In genomic region chr17:37698132-37698615, GRCh38 we compare ENCODE assay signal across 15 cellular contexts. TPM values are rescaled to one million over a fixed set of nuclear protein-coding genes. Genes with fewer than 3 reads are reported as not detected.
DNase-seq lines count a peak whose midpoint lies in the region; ATAC-seq and TF ChIP-seq lines count a peak whose summit lies in the region.
"Had no signal": no experiment of that assay in that cellular context is flagged by ENCODE, and none has a peak within 500 bp of the region (broad histone marks: within the 10 kb centered on the region; RNA-seq: fewer than 3 reads in every experiment).

No MANE protein-coding gene starts in this region.

- peak overlapping the region; percentile 25 to 66 (median 50) for H3K27ac ChIP-seq in body of pancreas
- H3K27ac ChIP-seq: esophagus squamous epithelium had no signal

- H3K9me3 ChIP-seq in MG63 (no peaks in the 10 kb centered on the region), body of pancreas (no peaks in the 10 kb centered on the region)
- H3K9me3 ChIP-seq: esophagus squamous epithelium, mucosa of descending colon had no signal

- 39 to 42% methylated on average over 3 of the region's 3 CpGs for WGBS in body of pancreas, 2 donors

- no peaks in the 10 kb centered on the region for H3K36me3 Mint-ChIP-seq in activated T-cell treated with anti-CD3 and anti-CD28 coated beads, Interleukin-2, amount 50 U/mL, for 24 hours (ENCODE audit: low read depth)

- peaks cover 28% of the 10 kb centered on the region for H3K27me3 Mint-ChIP-seq in activated T-cell treated with anti-CD3 and anti-CD28 coated beads, Interleukin-2, amount 50 U/mL, for 24 hours

- no peak overlapping the region for H3K4me3 ChIP-seq in MG63
- H3K4me3 ChIP-seq in body of pancreas, result no peak overlapping the region
- no peak overlapping the region for H3K4me3 ChIP-seq in skeletal muscle cell (ENCODE audit: low read depth, low read length)
- H3K4me3 ChIP-seq: esophagus squamous epithelium, mucosa of descending colon had no signal

- peaks cover 28% of the 10 kb centered on the region for H3K4me1 Mint-ChIP-seq in activated T-cell treated with anti-CD3 and anti-CD28 coated beads, Interleukin-2, amount 50 U/mL, for 24 hours (ENCODE audit: low read depth)
- H3K4me1 Mint-ChIP-seq: central memory CD8-positive, alpha-beta T cell had no signal

- peak; percentile 3 for DNase-seq in activated T-cell treated with anti-CD3 and anti-CD28 coated beads for 48 hours (ENCODE audit: low read depth)
- no peak for DNase-seq in activated T-cell treated with anti-CD3 and anti-CD28 coated beads, Interleukin-2, amount 50 U/mL, for 24 hours
- peak; percentile 31 for DNase-seq in MG63
- DNase-seq in body of pancreas, result peak in 1 of 4 donors; percentile 35
- peak; percentile 16 for DNase-seq in skeletal muscle cell (ENCODE audit: low read depth)
- no peak for DNase-seq in globus pallidus (ENCODE audit: low spot score)
- DNase-seq in CD1c-positive myeloid dendritic cell (ENCODE audit: extremely low spot score), result no peak
- DNase-seq in NCI-H1417 treated with DMSO at 0.1 percent for 48 hours (lab: John Stamatoyannopoulos, UW), result no peak
- DNase-seq: DND-41; esophagus squamous epithelium; mucosa of descending colon; NCI-H345; stimulated activated CD4-positive, alpha-beta T cell treated with anti-CD3 and anti-CD28 coated beads, Interleukin-4, amount 100 ng/mL, for 1 hour; stimulated activated naive CD4-positive, alpha-beta T cell treated with Interleukin-2 at 50 U/mL for 16 hours had no signal

- H3K4me3 Mint-ChIP-seq in activated T-cell treated with anti-CD3 and anti-CD28 coated beads, Interleukin-2, amount 50 U/mL, for 24 hours, result no peak overlapping the region
- H3K4me3 Mint-ChIP-seq: central memory CD8-positive, alpha-beta T cell had no signal

- intact Hi-C loops in body of pancreas (cut with DNase I), result no loop called here

- TF ChIP-seq POLR2A in body of pancreas (IDR thresholded peaks at IDR 0.05), result no peak

- no peak overlapping the region for H3K27ac Mint-ChIP-seq in activated T-cell treated with anti-CD3 and anti-CD28 coated beads, Interleukin-2, amount 50 U/mL, for 24 hours

- H3K27me3 ChIP-seq in MG63 (no peaks in the 10 kb centered on the region), body of pancreas (no peaks in the 10 kb centered on the region)

- TF ChIP-seq CTCF in body of pancreas (IDR thresholded peaks at IDR 0.05), result no peak

- H3K9me3 Mint-ChIP-seq in activated T-cell treated with anti-CD3 and anti-CD28 coated beads, Interleukin-2, amount 50 U/mL, for 24 hours, result peaks cover 4% of the 10 kb centered on the region
- H3K9me3 Mint-ChIP-seq: central memory CD8-positive, alpha-beta T cell had no signal

- no peaks in the 10 kb centered on the region for H3K36me3 ChIP-seq in MG63
- peaks cover 6 to 13% of the 10 kb centered on the region in 2 donors for H3K36me3 ChIP-seq in body of pancreas (replicated peaks in 1 of 2; ENCODE audit: insufficient read depth in 1 of 2, low read depth in 2 of 2)
- H3K36me3 ChIP-seq: esophagus squamous epithelium had no signal

- ATAC-seq in body of pancreas, result peak; percentile 59
- ATAC-seq: mucosa of descending colon had no signal

- H3K4me1 ChIP-seq in body of pancreas, result peaks cover 34% of the 10 kb centered on the region
- H3K4me1 ChIP-seq: esophagus squamous epithelium had no signal

RNA-seq across cellular contexts. Expression of gene HNF1B, which starts 46.7 kb away (rescaled TPM):
- not detected in 2 replicates for total RNA-seq in MG63 (2014; rRNA removed; shearing (Covaris generic); ENCODE audit: low replicate concordance)
- 10 to 100 TPM; 22.3 to 37.6 TPM for total RNA-seq in body of pancreas
- total RNA-seq: esophagus squamous epithelium had no signal

RNA-seq across cellular contexts. Expression of gene DDX52, which starts 54.9 kb away (rescaled TPM):
- total RNA-seq in MG63 (2014; rRNA removed; shearing (Covaris generic); ENCODE audit: low replicate concordance), result 25.7 and 26.8 TPM in 2 replicates
- total RNA-seq in body of pancreas, result 10 to 100 TPM; 10.9 to 20.5 TPM

Comparison
In these comparisons a context has a peak if more than half of its experiments do, and no peak if none do; other contexts are left out.
1. DNase-seq: peak in activated T-cell treated with anti-CD3 and anti-CD28 coated beads for 48 hours (single experiment), MG63 (single experiment) and skeletal muscle cell (single experiment); none in activated T-cell treated with anti-CD3 and anti-CD28 coated beads, Interleukin-2, amount 50 U/mL, for 24 hours (single experiment), globus pallidus (single experiment), CD1c-positive myeloid dendritic cell (single experiment) and NCI-H1417 treated with DMSO at 0.1 percent for 48 hours (single experiment).
2. RNA of gene HNF1B, which starts 46.7 kb away (total RNA-seq): 22.3 to 37.6 TPM in body of pancreas; not detected in MG63; every median in the first group is over 10 times any median in the second.